ENCODE assay signal across 8 cellular contexts in genomic region chr6:104860221-104860620, GRCh38. TPM values are rescaled to one million over a fixed set of nuclear protein-coding genes. Genes with fewer than 3 reads are reported as not detected.
DNase-seq lines count a peak whose midpoint lies in the region; ATAC-seq and TF ChIP-seq lines count a peak whose summit lies in the region.

No MANE protein-coding gene starts in this region.

- TF ChIP-seq CTCF in VCaP (conservative IDR thresholded peaks at IDR 0.05) = no peak
- no peak for TF ChIP-seq CTCF in fibroblast of villous mesenchyme (IDR thresholded peaks at IDR 0.05; ENCODE audit: insufficient read depth, low read depth, low read length)

- no peaks in the 10 kb centered on the region for H3K36me3 ChIP-seq in HAP-1 (replicated peaks)

- H3K4me3 ChIP-seq in HAP-1 = peak overlapping the region; percentile 63
- H3K4me3 ChIP-seq in fibroblast of villous mesenchyme (ENCODE audit: low read depth, low read length) = peak overlapping the region; percentile 95
- peak overlapping the region; percentile 66 to 98 (median 90) for H3K4me3 ChIP-seq in skin epidermis

- no peaks in the 10 kb centered on the region for H3K9me3 ChIP-seq in HAP-1

- in situ Hi-C loops in HAP-1 (cut with MboI; ENCODE audit: low sequenced_read_pairs) = no loop called here

- DNase-seq in HAP-1 (ENCODE audit: low spot score in 2 of 2) (no peak), fibroblast of villous mesenchyme (ENCODE audit: low read depth) (no peak), nucleus accumbens (lab: John Stamatoyannopoulos, UW) (no peak), DMS79 treated with DMSO at 0.1 percent for 48 hours (lab: John Stamatoyannopoulos, UW) (no peak)

- H3K27ac ChIP-seq in VCaP (peak overlapping the region; percentile 73), skin epidermis (peak overlapping the region in 17 of 21 experiments; percentile 49 to 85 (median 79))

- peaks cover 2% of the 10 kb centered on the region; the same call in 1 of the 2 replicates for H3K4me1 ChIP-seq in HAP-1

- H3K27me3 ChIP-seq in HAP-1 (ENCODE audit: low read depth) = no peaks in the 10 kb centered on the region

- no peak for ATAC-seq in HG02588 (IDR thresholded peaks at IDR 0.05; ENCODE audit: unreplicated experiment)
- no peak for ATAC-seq in HG03095 (IDR thresholded peaks at IDR 0.05; ENCODE audit: unreplicated experiment)

RNA-seq across cellular contexts. Expression of gene HACE1, which starts 0.5 kb away (rescaled TPM):
- 22.5 and 23.3 TPM in 2 replicates for total RNA-seq in fibroblast of villous mesenchyme
